8 cellular contexts compared by ENCODE assay signal in genomic region chr19:56567274-56568120, GRCh38. TPM values are rescaled to one million over a fixed set of nuclear protein-coding genes. Genes with fewer than 3 reads are reported as not detected.
DNase-seq lines count a peak whose midpoint lies in the region; ATAC-seq and TF ChIP-seq lines count a peak whose summit lies in the region.

TSS of gene ZNF470 (plus strand) at chr19:56567468. CDS start at chr19:56570312, 2,844 bp downstream.

- H3K4me3 ChIP-seq in AG04450 (ENCODE audit: low read depth, low read length) = peak within 1 kb of the TSS; percentile 98
- peak within 1 kb of the TSS; percentile 97 for H3K4me3 ChIP-seq in effector memory CD4-positive, alpha-beta T cell (ENCODE audit: insufficient read depth, low read depth, low read length, poor library complexity, severe bottlenecking)

- no peaks in the 10 kb centered on the region for H3K27me3 ChIP-seq in AG04450 (ENCODE audit: control insufficient read depth, insufficient read depth, low read length)
- H3K27me3 ChIP-seq in effector memory CD4-positive, alpha-beta T cell (replicated peaks; ENCODE audit: control insufficient read depth, insufficient read depth, low read length, poor library complexity, severe bottlenecking) = no peaks in the 10 kb centered on the region

- peak within 1 kb of the TSS; percentile 11 for H3K27ac ChIP-seq in AG04450 (ENCODE audit: low read depth, low read length)
- H3K27ac ChIP-seq in effector memory CD4-positive, alpha-beta T cell (ENCODE audit: insufficient read depth, low read length, poor library complexity, severe bottlenecking) = peak within 1 kb of the TSS; percentile 59

- peak; percentile 97 for ATAC-seq in GM18907 (IDR thresholded peaks at IDR 0.05; ENCODE audit: unreplicated experiment)
- peak; percentile 99 for ATAC-seq in HG03139 (IDR thresholded peaks at IDR 0.05; ENCODE audit: unreplicated experiment)

- H3K4me1 ChIP-seq in effector memory CD4-positive, alpha-beta T cell (ENCODE audit: control insufficient read depth, insufficient read depth, low read length, poor library complexity, severe bottlenecking) = peaks cover 6% of the 10 kb centered on the region

- DNase-seq in AG04450 (ENCODE audit: low read depth, low spot score) (peak; percentile 70), NCI-H69 (lab: John Stamatoyannopoulos, UW) (peak; percentile 92), lung microvascular endothelial cell (ENCODE audit: low read depth in 2 of 2) (peak; percentile 93 to 95)
- DNase-seq in activated CD8-positive, alpha-beta memory T cell treated with anti-CD3 and anti-CD28 coated beads for 4 hours (ENCODE audit: low read depth in 2 of 2) = peak; percentile 81 to 84
- DNase-seq in effector memory CD4-positive, alpha-beta T cell = peak; percentile 75 to 80 (median 75)
- DNase-seq in stimulated activated CD4-positive, alpha-beta T cell treated with anti-CD3 and anti-CD28 coated beads, TNF-alpha, amount 100 ng/mL, for 24 hours (ENCODE audit: low read depth in 3 of 3) = peak; percentile 82 to 88 (median 83)

- peaks cover 56% of the 10 kb centered on the region for H3K9me3 ChIP-seq in AG04450 (ENCODE audit: control insufficient read depth, insufficient read depth, low read length)
- H3K9me3 ChIP-seq in effector memory CD4-positive, alpha-beta T cell (ENCODE audit: control insufficient read depth, low read length) = peaks cover 36% of the 10 kb centered on the region

- POLR2A ChIA-PET in AG04450 (lab: Yijun Ruan, JAX) = no interaction called here

- peaks cover 17% of the 10 kb centered on the region for H3K36me3 ChIP-seq in effector memory CD4-positive, alpha-beta T cell (ENCODE audit: control insufficient read depth, insufficient read depth, low read length)

- TF ChIP-seq CTCF in AG04450 (IDR thresholded peaks at IDR 0.05; ENCODE audit: low read depth, low read length) = no peak

- CTCF ChIA-PET in AG04450 (lab: Charles Lee) = no interaction called here

RNA-seq across cellular contexts. Expression of gene ZNF470, which starts in this region (rescaled TPM):
- 3.3 and 3.8 TPM in 2 replicates for polyA plus RNA-seq in AG04450 (2011; rRNA removed)
- polyA minus RNA-seq in AG04450 (2011; rRNA and poly(A)+ RNA removed) = 1.8 and 2.9 TPM in 2 replicates
- total RNA-seq in lung microvascular endothelial cell = 3.1 and 4.2 TPM in 2 replicates

Comparison
In these comparisons a context has a peak if more than half of its experiments do, and no peak if none do; other contexts are left out.
1. Peak in every context shown above with its lines: DNase-seq, ATAC-seq, H3K4me3 ChIP-seq and H3K27ac ChIP-seq.